ENCODE assay signal across 9 cellular contexts in the genomic region with DNA sequence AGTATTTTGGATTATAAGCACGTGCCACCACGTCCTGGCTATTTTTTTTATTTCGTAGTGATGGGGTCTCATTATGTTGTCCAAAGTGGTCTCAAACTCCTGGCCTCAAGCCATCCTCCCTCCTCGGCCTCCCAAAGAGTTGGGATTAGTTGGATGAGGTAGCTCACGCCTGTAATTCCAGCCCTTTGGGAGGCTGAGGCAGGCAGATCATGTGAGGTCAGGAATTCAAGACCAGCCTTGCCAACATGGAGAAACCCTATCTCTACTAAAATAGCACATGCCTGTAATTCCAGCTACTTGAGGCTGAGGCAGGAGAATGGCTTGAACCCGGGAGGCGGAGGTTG. TPM values are rescaled to one million over a fixed set of nuclear protein-coding genes. Genes with fewer than 3 reads are reported as not detected.
DNase-seq lines count a peak whose midpoint lies in the region; ATAC-seq, FAIRE-seq and TF ChIP-seq lines count a peak whose summit lies in the region.
"Had no signal": no experiment of that assay in that cellular context is flagged by ENCODE, and none has a peak within 500 bp of the region (broad histone marks: within the 10 kb centered on the region; RNA-seq: fewer than 3 reads in every experiment).

No MANE protein-coding gene starts in this region.

- peak overlapping the region; percentile 68 for H3K18ac ChIP-seq in mesendoderm (ENCODE audit: low read length)

- H3K4me1 ChIP-seq in K562 (replicated peaks in 1 of 2; ENCODE audit: control insufficient read depth in 2 of 2, insufficient read depth in 2 of 2, low read length in 2 of 2) (peaks cover 28 to 39% of the 10 kb centered on the region in 2 experiments), mesendoderm (ENCODE audit: control insufficient read depth, low read depth, low read length) (no peaks in the 10 kb centered on the region), transverse colon (peaks cover 4 to 16% (median 15%) of the 10 kb centered on the region in 4 donors)

- H3K27me3 ChIP-seq in K562 (ENCODE audit: control insufficient read depth in 2 of 2, insufficient read depth in 2 of 2, low read length in 2 of 2) (no peaks in the 10 kb centered on the region), mesendoderm (ENCODE audit: insufficient read depth, low read length, poor library complexity) (no peaks in the 10 kb centered on the region), transverse colon (no peaks in the 10 kb centered on the region)

- peak overlapping the region; percentile 79 to 83; a peak in 3 of 4 replicates for H3K9ac ChIP-seq in K562 (ENCODE audit: insufficient read depth in 1 of 2, low read depth in 2 of 2, low read length in 2 of 2)
- peak overlapping the region; percentile 11 for H3K9ac ChIP-seq in mesendoderm (ENCODE audit: low read length)

- H3K4me3 ChIP-seq in K562 (no peak overlapping the region), mesendoderm (ENCODE audit: low read length) (no peak overlapping the region), transverse colon (peak overlapping the region in 3 of 4 donors; percentile 35 to 47 (median 38))

- TF ChIP-seq EP300 in K562 (IDR thresholded peaks at IDR 0.05; ENCODE audit: low read length) (no peak), transverse colon (IDR thresholded peaks at IDR 0.05; ENCODE audit: low read depth) (no peak)

- POLR2A ChIA-PET in K562 (lab: Yijun Ruan, JAX) = no interaction called here

- WGBS in K562 (ENCODE audit: insufficient coverage, low coverage, missing lambda C conversion rate) = 81% methylated on average over 7 of the region's 7 CpGs
- no CpG with 5 or more reads among the region's 7 CpGs for WGBS in mesendoderm (ENCODE audit: extremely low coverage, insufficient coverage, low lambda C conversion rate)
- WGBS in transverse colon (ENCODE audit: low coverage in 1 of 2), 2 donors = 69 to 76% methylated on average over 2 to 7 of the region's 7 CpGs

- no peak overlapping the region for H4K5ac ChIP-seq in mesendoderm (ENCODE audit: low read length)

- no peaks in the 10 kb centered on the region for H3K9me1 ChIP-seq in K562 (ENCODE audit: control insufficient read depth, insufficient read depth, low read length)

- H3K79me2 ChIP-seq in K562 (ENCODE audit: control insufficient read depth, insufficient read depth, low read length) = no peaks in the 10 kb centered on the region
- H3K79me2 ChIP-seq in mesendoderm (ENCODE audit: control insufficient read depth, insufficient read depth, low read length) = no peaks in the 10 kb centered on the region

- H3K27ac Mint-ChIP-seq in activated T-cell treated with anti-CD3 and anti-CD28 coated beads, Interleukin-2, amount 50 U/mL, for 72 hours = no peak overlapping the region

- H3K4ac ChIP-seq in mesendoderm (ENCODE audit: low read depth, low read length) = peak overlapping the region; percentile 57

- ATAC-seq in activated T-cell treated with anti-CD3 and anti-CD28 coated beads, Interleukin-2, amount 50 U/mL, for 72 hours (replicated peaks in 1 of 2) = no peak
- ATAC-seq in K562 = no peak
- no peak for ATAC-seq in HG03342 (IDR thresholded peaks at IDR 0.05; ENCODE audit: unreplicated experiment)

- no peaks in the 10 kb centered on the region for H3K79me1 ChIP-seq in mesendoderm (ENCODE audit: low read length)

- no peaks in the 10 kb centered on the region for H3K9me3 Mint-ChIP-seq in activated T-cell treated with anti-CD3 and anti-CD28 coated beads, Interleukin-2, amount 50 U/mL, for 72 hours

- H3K4me2 ChIP-seq in K562 (ENCODE audit: insufficient read depth, low read length) (peak overlapping the region; percentile 60), mesendoderm (ENCODE audit: low read length) (no peak overlapping the region)

- CTCF ChIA-PET in K562 (lab: Yijun Ruan, JAX; ENCODE audit: low intra/inter-chr PET ratio) = no interaction called here

- TF ChIP-seq CTCF in K562 (IDR thresholded peaks at IDR 0.05 in 2 of 3, conservative IDR thresholded peaks at IDR 0.05 in 1 of 3; ENCODE audit: insufficient read depth in 2 of 3, low read depth in 1 of 3, low read length in 3 of 3) = no peak
- TF ChIP-seq CTCF in transverse colon (IDR thresholded peaks at IDR 0.05) = no peak

- H3K23ac ChIP-seq in mesendoderm (ENCODE audit: low read length) = no peak overlapping the region

- no peak overlapping the region for H2BK15ac ChIP-seq in mesendoderm (replicated peaks; ENCODE audit: low read depth)

- H3K27me3 Mint-ChIP-seq in activated T-cell treated with anti-CD3 and anti-CD28 coated beads, Interleukin-2, amount 50 U/mL, for 72 hours (ENCODE audit: low read depth) = no peaks in the 10 kb centered on the region

- peak overlapping the region; percentile 2 for H3K56ac ChIP-seq in mesendoderm (ENCODE audit: low read length)

- H4K20me1 ChIP-seq in K562 (replicated peaks; ENCODE audit: control insufficient read depth, insufficient read depth, low read length) = no peaks in the 10 kb centered on the region

- DNase-seq in activated T-cell treated with anti-CD3 and anti-CD28 coated beads, Interleukin-2, amount 50 U/mL, for 72 hours = no peak
- no peak for DNase-seq in activated T-cell treated with anti-CD3 and anti-CD28 coated beads for 4 hours
- DNase-seq in K562 (ENCODE audit: extremely low read depth in 1 of 4, low spot score in 3 of 4) = no peak
- DNase-seq in mesendoderm = peak; percentile 48
- DNase-seq in transverse colon = no peak
- no peak for DNase-seq in KG1 (lab: John Stamatoyannopoulos, UW)
- DNase-seq in RCC 7860 (ENCODE audit: low spot score) = no peak

- H3K9me3 ChIP-seq in K562 (replicated peaks; ENCODE audit: control insufficient read depth, insufficient read depth, low read depth, low read length) (no peaks in the 10 kb centered on the region), transverse colon (no peaks in the 10 kb centered on the region)

- TF ChIP-seq POLR2A in K562 (conservative IDR thresholded peaks at IDR 0.05) (no peak), transverse colon (IDR thresholded peaks at IDR 0.05) (no peak)

- no peaks in the 10 kb centered on the region for H3K36me3 Mint-ChIP-seq in activated T-cell treated with anti-CD3 and anti-CD28 coated beads, Interleukin-2, amount 50 U/mL, for 72 hours (ENCODE audit: insufficient read depth in 2 of 2)

- H2AK5ac ChIP-seq in mesendoderm (ENCODE audit: low read length) = peak overlapping the region; percentile 7

- in situ Hi-C loops in K562 (cut with MboI) = no loop called here
- in situ Hi-C loops in transverse colon (cut with MboI; ENCODE audit: low pct_ligation_motif_present in 1 of 4, low pct_unique_long_range_greater_than_20kb in 1 of 4, low sequenced_read_pairs in 3 of 4) = no loop called here

- no TSS peak for BruUV-seq in K562 (replicated peaks; lab: Mats Ljungman, UMichigan)

- H3K36me3 ChIP-seq in K562 (ENCODE audit: control insufficient read depth, insufficient read depth, low read length) (no peaks in the 10 kb centered on the region), mesendoderm (ENCODE audit: control insufficient read depth, insufficient read depth, low read length) (no peaks in the 10 kb centered on the region), transverse colon (no peaks in the 10 kb centered on the region)

- peak overlapping the region; percentile 75 for H2AFZ ChIP-seq in K562 (ENCODE audit: low read depth, low read length)

- peak overlapping the region; percentile 61 to 80 for H3K4me3 Mint-ChIP-seq in activated T-cell treated with anti-CD3 and anti-CD28 coated beads, Interleukin-2, amount 50 U/mL, for 72 hours

- intact Hi-C loops in K562 (cut with micrococcal nuclease) (no loop called here), transverse colon (cut with DNase I; ENCODE audit: low total_unique reads) (no loop called here)

- H4K8ac ChIP-seq in mesendoderm (ENCODE audit: low read depth, low read length) = peak overlapping the region; percentile 1

- H2BK120ac ChIP-seq in mesendoderm (ENCODE audit: low read depth, low read length) = peak overlapping the region; percentile 8

- no peak for FAIRE-seq in K562 (lab: Jason Lieb, UNC)
- FAIRE-seq in RCC 7860 (lab: Jason Lieb, UNC) = no peak

- no peak for TF ChIP-seq RAD21 in K562 (CRISPR knock-in tag; conservative IDR thresholded peaks at IDR 0.05 in 1 of 2, IDR thresholded peaks at IDR 0.05 in 1 of 2)

- H3K27ac ChIP-seq in K562 (ENCODE audit: extremely low read depth, low read depth, low read length) (peak overlapping the region; percentile 94), mesendoderm (ENCODE audit: low read depth, low read length) (peak overlapping the region; percentile 41), transverse colon (peak overlapping the region; percentile 91 to 96 (median 94))

- H3K4me1 Mint-ChIP-seq in activated T-cell treated with anti-CD3 and anti-CD28 coated beads, Interleukin-2, amount 50 U/mL, for 72 hours (ENCODE audit: low read depth) = peaks cover 6% of the 10 kb centered on the region

- H2BK5ac ChIP-seq in mesendoderm (ENCODE audit: low read length) = no peak overlapping the region

RNA-seq across cellular contexts. Expression of gene YWHAG, which starts 21.8 kb away (rescaled TPM):
- total RNA-seq in activated T-cell treated with anti-CD3 and anti-CD28 coated beads, Interleukin-2, amount 50 U/mL, for 72 hours = 100 to 1,000 TPM; 107 to 120 TPM
- total RNA-seq in K562 (2011; cell fraction: chromatin; rRNA removed; ENCODE audit: low replicate concordance) = 60.5 and 71.2 TPM in 2 replicates
- 39.9 and 41.7 TPM in 2 replicates for total RNA-seq in K562 (2011; cell fraction: nucleolus; rRNA removed)
- 59.5 and 77.9 TPM in 2 replicates for total RNA-seq in K562 (2011; cell fraction: nucleoplasm; rRNA removed)
- 50.3 and 53.2 TPM in 2 replicates for total RNA-seq in K562 (2014; rRNA removed)
- total RNA-seq in K562 (2014; rRNA removed; fragmentation: Illumina TruSeq; extraction: Trizol) = 144 and 155 TPM in 2 replicates
- total RNA-seq in K562 (2015; rRNA removed; fragmentation: Illumina TruSeq; extraction: Trizol) = 135 and 136 TPM in 2 replicates
- 238 and 246 TPM in 2 replicates for total RNA-seq in K562 (2021)
- 67.6 and 94.5 TPM in 2 replicates for polyA plus RNA-seq in K562 (2011; rRNA removed)
- 43.4 and 52.2 TPM in 2 replicates for polyA plus RNA-seq in K562 (2011; cell fraction: cytosol; rRNA removed)
- polyA plus RNA-seq in K562 (2011; cell fraction: nucleus; rRNA removed) = 30.1 and 40.2 TPM in 2 replicates
- 142 and 212 TPM in 2 replicates for polyA plus RNA-seq in K562 (2012)
- polyA plus RNA-seq in K562 (2014; fragmentation: Illumina TruSeq; extraction: Trizol) = 200 and 204 TPM in 2 replicates
- polyA plus RNA-seq in K562 (2014; fragmentation: Nextera tagmentation; extraction: Ambion mirVana) = 10 to 100 TPM; 30.4 to 37.6 TPM
- polyA plus RNA-seq in K562 (2014; rRNA removed) = 74.9 and 83.6 TPM in 2 replicates
- 142 and 187 TPM in 2 replicates for polyA minus RNA-seq in K562 (2011; rRNA and poly(A)+ RNA removed)
- 110 and 154 TPM in 2 replicates for polyA minus RNA-seq in K562 (2011; cell fraction: cytosol; rRNA and poly(A)+ RNA removed)
- polyA minus RNA-seq in K562 (2011; cell fraction: nucleus; rRNA and poly(A)+ RNA removed) = 23.0 and 31.1 TPM in 2 replicates
- polyA plus RNA-seq in mesendoderm (2013, experiment 1 of 2) = 160 TPM
- 158 TPM for polyA plus RNA-seq in mesendoderm (2013, experiment 2 of 2)
- total RNA-seq in transverse colon = 10 to 100 TPM; 35.9 to 71.6 (median 48.2) TPM

RNA-seq across cellular contexts. Expression of gene SSC4D, which starts 28.9 kb away (rescaled TPM):
- total RNA-seq in activated T-cell treated with anti-CD3 and anti-CD28 coated beads, Interleukin-2, amount 50 U/mL, for 72 hours = 1 to 10 TPM in 1 of 2 donors, under 1 TPM in 1; 0.60 to 1.0 TPM
- 0.74 and 1.7 TPM in 2 replicates for total RNA-seq in K562 (2011; cell fraction: chromatin; rRNA removed; ENCODE audit: low replicate concordance)
- 2.6 and 3.0 TPM in 2 replicates for total RNA-seq in K562 (2011; cell fraction: nucleolus; rRNA removed)
- total RNA-seq in K562 (2011; cell fraction: nucleoplasm; rRNA removed) = 1.2 TPM in 2 replicates
- total RNA-seq in K562 (2014; rRNA removed) (0.41 and 0.49 TPM in 2 replicates), K562 (2014; rRNA removed; fragmentation: Illumina TruSeq; extraction: Trizol) (0.19 and 0.65 TPM in 2 replicates), K562 (2015; rRNA removed; fragmentation: Illumina TruSeq; extraction: Trizol) (0.98 and 1.1 TPM in 2 replicates), K562 (2021) (0.98 and 1.2 TPM in 2 replicates), transverse colon (under 1 TPM in 1 of 4 donors, not detected in 3; 0.41 TPM)
- polyA plus RNA-seq in K562 (2011; rRNA removed) (0.91 and 1.2 TPM in 2 replicates), K562 (2014; fragmentation: Illumina TruSeq; extraction: Trizol) (0.80 and 1.5 TPM in 2 replicates), K562 (2014; fragmentation: Nextera tagmentation; extraction: Ambion mirVana) (under 1 TPM in 1 of 2 experiments, not detected in 1; 0.06 TPM), K562 (2014; rRNA removed) (0.67 and 1.0 TPM in 2 replicates)
- polyA plus RNA-seq in K562 (2011; cell fraction: cytosol; rRNA removed) = 0.71 and 2.0 TPM in 2 replicates
- 1.8 and 2.8 TPM in 2 replicates for polyA plus RNA-seq in K562 (2011; cell fraction: nucleus; rRNA removed)
- polyA plus RNA-seq in K562 (2012) = 1.9 and 4.0 TPM in 2 replicates
- 0.30 and 0.53 TPM in 2 replicates for polyA minus RNA-seq in K562 (2011; rRNA and poly(A)+ RNA removed)
- polyA minus RNA-seq in K562 (2011; cell fraction: cytosol; rRNA and poly(A)+ RNA removed) = 0.55 and 0.76 TPM in 2 replicates
- 0.27 TPM in 1 of 2 replicates, not detected in the other for polyA minus RNA-seq in K562 (2011; cell fraction: nucleus; rRNA and poly(A)+ RNA removed)
- 4.3 TPM for polyA plus RNA-seq in mesendoderm (2013, experiment 1 of 2)
- polyA plus RNA-seq in mesendoderm (2013, experiment 2 of 2) = 4.4 TPM
- total RNA-seq: Calu3 had no signal

RNA-seq across cellular contexts. Expression of gene ZP3, which starts 44.2 kb away (rescaled TPM):
- total RNA-seq in activated T-cell treated with anti-CD3 and anti-CD28 coated beads, Interleukin-2, amount 50 U/mL, for 72 hours = 10 to 100 TPM in 1 of 2 donors, 1 to 10 TPM in 1; 7.7 to 11.8 TPM
- 2.2 and 6.3 TPM in 2 replicates for total RNA-seq in K562 (2011; cell fraction: chromatin; rRNA removed; ENCODE audit: low replicate concordance)
- 6.0 and 6.3 TPM in 2 replicates for total RNA-seq in K562 (2011; cell fraction: nucleolus; rRNA removed)
- 4.5 and 6.0 TPM in 2 replicates for total RNA-seq in K562 (2011; cell fraction: nucleoplasm; rRNA removed)
- total RNA-seq in K562 (2014; rRNA removed) (2.5 and 3.8 TPM in 2 replicates), K562 (2014; rRNA removed; fragmentation: Illumina TruSeq; extraction: Trizol) (1.5 and 2.3 TPM in 2 replicates), K562 (2015; rRNA removed; fragmentation: Illumina TruSeq; extraction: Trizol) (2.8 and 2.9 TPM in 2 replicates), K562 (2021) (2.3 and 3.9 TPM in 2 replicates), transverse colon (1 to 10 TPM in 2 of 4 donors, not detected in 2; 3.0 to 3.4 TPM)
- polyA plus RNA-seq in K562 (2011; rRNA removed) (2.4 and 8.1 TPM in 2 replicates), K562 (2014; fragmentation: Illumina TruSeq; extraction: Trizol) (3.5 and 3.8 TPM in 2 replicates), K562 (2014; fragmentation: Nextera tagmentation; extraction: Ambion mirVana) (1 to 10 TPM; 2.0 to 2.8 TPM), K562 (2014; rRNA removed) (1.4 and 3.7 TPM in 2 replicates)
- 8.3 and 10.1 TPM in 2 replicates for polyA plus RNA-seq in K562 (2011; cell fraction: cytosol; rRNA removed)
- polyA plus RNA-seq in K562 (2011; cell fraction: nucleus; rRNA removed) = 3.7 and 5.1 TPM in 2 replicates
- polyA plus RNA-seq in K562 (2012) = 3.5 and 13.7 TPM in 2 replicates
- 5.2 and 5.3 TPM in 2 replicates for polyA minus RNA-seq in K562 (2011; rRNA and poly(A)+ RNA removed)
- polyA minus RNA-seq in K562 (2011; cell fraction: cytosol; rRNA and poly(A)+ RNA removed) = 4.2 and 12.3 TPM in 2 replicates
- polyA minus RNA-seq in K562 (2011; cell fraction: nucleus; rRNA and poly(A)+ RNA removed) = 3.1 and 3.8 TPM in 2 replicates
- 4.2 TPM for polyA plus RNA-seq in mesendoderm (2013, experiment 1 of 2)
- polyA plus RNA-seq in mesendoderm (2013, experiment 2 of 2) = 4.2 TPM

Comparison
In these comparisons a context has a peak if more than half of its experiments do, and no peak if none do; other contexts are left out.
1. H3K27ac ChIP-seq: peak in every context shown above with its lines; median percentile 94 in K562; 94 in transverse colon; 41 in mesendoderm.
2. H3K4me3 ChIP-seq: peak in transverse colon (3 of 4); none in K562 (single experiment) and mesendoderm (single experiment).